Comparison of ENCODE assay signal across 24 cellular contexts in genomic region chr11:58980159-58980843, GRCh38. TPM values are rescaled to one million over a fixed set of nuclear protein-coding genes. Genes with fewer than 3 reads are reported as not detected.
"Had no signal": no experiment of that assay in that cellular context is flagged by ENCODE, and none has a peak within 500 bp of the region (broad histone marks: within the 10 kb centered on the region; RNA-seq: fewer than 3 reads in every experiment).

No MANE protein-coding gene starts in this region.

- H3K4me3 Mint-ChIP-seq: effector memory CD8-positive, alpha-beta T cell; nephron progenitor cell had no signal

- H3K4me1 Mint-ChIP-seq: nephron progenitor cell had no signal

- ATAC-seq: effector memory CD8-positive, alpha-beta T cell; gastroesophageal sphincter; left lung; lower lobe of right lung; psoas muscle; sciatic nerve had no signal

- H3K27ac Mint-ChIP-seq: effector memory CD8-positive, alpha-beta T cell; nephron progenitor cell had no signal

- DNase-seq: effector memory CD8-positive, alpha-beta T cell; esophagus squamous epithelium; foreskin fibroblast; glutamatergic neuron; islet precursor cell; left lung; lower lobe of right lung; mesenchymal stem cell; midbrain; nephron progenitor cell; psoas muscle; retina; spleen; stimulated activated CD4-positive, alpha-beta T cell treated with anti-CD3 and anti-CD28 coated beads, Interleukin-15, amount 100 ng/mL, for 24 hours; stimulated activated CD4-positive, alpha-beta T cell treated with anti-CD3 and anti-CD28 coated beads, Interleukin-1b, Interleukin-23, amount 100 ng/mL, for 48 hours; stimulated activated CD4-positive, alpha-beta T cell treated with anti-CD3 and anti-CD28 coated beads, Interleukin-4, amount 100 ng/mL, for 4 hours; stimulated activated naive CD4-positive, alpha-beta T cell; stomach; substantia nigra; trophoblast cell had no signal

- H3K9me3 ChIP-seq: esophagus squamous epithelium, gastroesophageal sphincter, left lung, lower lobe of right lung, stomach had no signal

- H3K4me3 ChIP-seq: esophagus squamous epithelium, gastroesophageal sphincter, left lung, lower lobe of right lung, psoas muscle, spleen, stomach had no signal

- H3K4me1 ChIP-seq: esophagus squamous epithelium, gastroesophageal sphincter, left lung, lower lobe of right lung, psoas muscle, spleen, stomach had no signal

- H3K27ac ChIP-seq: epithelial cell of prostate, esophagus squamous epithelium, gastroesophageal sphincter, left lung, lower lobe of right lung, psoas muscle, spleen, stomach had no signal

- H3K9me3 Mint-ChIP-seq: effector memory CD8-positive, alpha-beta T cell had no signal

- H3K36me3 ChIP-seq: esophagus squamous epithelium, gastroesophageal sphincter, left lung, lower lobe of right lung, spleen, stomach had no signal

- H3K27me3 ChIP-seq: esophagus squamous epithelium, gastroesophageal sphincter, left lung, spleen, stomach had no signal

RNA-seq across cellular contexts. Expression of gene GLYATL1, which starts 41.0 kb away (rescaled TPM):
- total RNA-seq: esophagus squamous epithelium, left lung, lower lobe of right lung, psoas muscle, sciatic nerve, skeletal muscle tissue, spleen had no signal
